Comparison of ENCODE assay signal across 10 cellular contexts in the genomic region with DNA sequence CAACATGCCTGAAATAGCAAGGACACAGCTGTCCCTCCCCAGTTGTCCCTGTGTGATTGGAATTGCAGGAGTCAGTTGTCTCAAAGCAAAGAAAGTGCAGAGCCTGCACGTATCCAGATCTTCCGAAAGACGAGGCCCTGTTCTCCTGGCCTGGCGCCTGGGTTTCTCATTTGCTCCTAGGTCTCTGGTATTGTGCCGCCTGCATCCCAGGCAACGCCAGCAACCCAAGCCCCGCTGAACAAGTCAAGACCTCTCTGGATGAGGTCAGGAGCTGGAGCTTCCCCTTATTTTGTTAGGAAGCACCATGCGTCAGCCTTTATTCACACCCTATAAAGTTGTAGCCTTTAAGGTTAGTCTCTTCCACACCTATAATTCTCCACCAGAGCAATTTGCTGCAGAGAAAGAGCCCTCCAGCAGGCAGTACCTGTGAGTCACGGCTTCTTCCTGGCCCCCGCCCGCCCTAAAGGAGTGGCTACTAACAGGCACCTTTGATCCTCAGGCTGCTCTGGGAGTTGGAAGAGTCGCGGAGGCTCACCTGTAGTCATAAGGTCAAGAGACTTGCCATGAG.
DNase-seq lines count a peak whose midpoint lies in the region; ATAC-seq and TF ChIP-seq lines count a peak whose summit lies in the region.
"Had no signal": no experiment of that assay in that cellular context is flagged by ENCODE, and none has a peak within 500 bp of the region (broad histone marks: within the 10 kb centered on the region; RNA-seq: fewer than 3 reads in every experiment).

No MANE protein-coding gene starts in this region.

- H3K27me3 ChIP-seq in BE2C (no peaks in the 10 kb centered on the region), osteoblast (ENCODE audit: insufficient read depth, low read length) (no peaks in the 10 kb centered on the region)

- H3K36me3 ChIP-seq in BE2C, result no peaks in the 10 kb centered on the region
- no peaks in the 10 kb centered on the region for H3K36me3 ChIP-seq in osteoblast (ENCODE audit: insufficient read depth, low read length)

- H3K9me3 ChIP-seq in BE2C (no peaks in the 10 kb centered on the region), osteoblast (ENCODE audit: low read depth, low read length) (no peaks in the 10 kb centered on the region)

- no peaks in the 10 kb centered on the region for H3K9me3 Mint-ChIP-seq in effector memory CD8-positive, alpha-beta T cell

- ATAC-seq in SK-N-SH treated with all-trans-retinoic acid at 6 μM for 48 hours, result peak; percentile 18
- ATAC-seq in effector memory CD8-positive, alpha-beta T cell (replicated peaks), result no peak
- no peak for ATAC-seq in HG02885 (IDR thresholded peaks at IDR 0.05; ENCODE audit: poor library complexity, unreplicated experiment)
- ATAC-seq in GM18907 (IDR thresholded peaks at IDR 0.05; ENCODE audit: unreplicated experiment), result no peak

- peak overlapping the region; percentile 98 for H3K27ac ChIP-seq in osteoblast (ENCODE audit: low read depth, low read length)

- H3K36me3 Mint-ChIP-seq in effector memory CD8-positive, alpha-beta T cell (ENCODE audit: insufficient read depth), result peaks cover 2% of the 10 kb centered on the region

- H3K4me3 ChIP-seq in BE2C (ENCODE audit: low read depth, low read length) (no peak overlapping the region), osteoblast (ENCODE audit: insufficient read depth, low read length) (no peak overlapping the region)

- H3K79me2 ChIP-seq in osteoblast (ENCODE audit: insufficient read depth, low read length), result no peaks in the 10 kb centered on the region

- no peaks in the 10 kb centered on the region for H3K27me3 Mint-ChIP-seq in effector memory CD8-positive, alpha-beta T cell

- no peaks in the 10 kb centered on the region for H3K4me1 Mint-ChIP-seq in effector memory CD8-positive, alpha-beta T cell (ENCODE audit: low read depth in 2 of 2)

- H3K4me3 Mint-ChIP-seq in effector memory CD8-positive, alpha-beta T cell, result no peak overlapping the region

- TF ChIP-seq CTCF in BE2C (IDR thresholded peaks at IDR 0.05; ENCODE audit: low read depth, low read length) (no peak), osteoblast (IDR thresholded peaks at IDR 0.05; ENCODE audit: extremely low read depth, low read depth, low read length) (no peak)

- peak overlapping the region; percentile 61 for H3K4me2 ChIP-seq in osteoblast (ENCODE audit: insufficient read depth, low read length)

- peak overlapping the region in 1 of 2 donors; percentile 15 for H3K27ac Mint-ChIP-seq in effector memory CD8-positive, alpha-beta T cell

- peaks cover 15% of the 10 kb centered on the region for H3K4me1 ChIP-seq in BE2C
- peaks cover 19% of the 10 kb centered on the region for H3K4me1 ChIP-seq in osteoblast (ENCODE audit: insufficient read depth, low read length)

- DNase-seq in BE2C (peak; percentile 45), glomerular visceral epithelial cell (ENCODE audit: extremely low spot score) (peak; percentile 89), osteoblast (ENCODE audit: insufficient read length, low spot score, missing footprints) (no peak), AML-193 (lab: John Stamatoyannopoulos, UW) (no peak)
- no peak for DNase-seq in effector memory CD8-positive, alpha-beta T cell
- DNase-seq: activated gamma-delta T cell, NCI-H774 had no signal

- H4K20me1 ChIP-seq in osteoblast (ENCODE audit: insufficient read depth, low read length), result no peaks in the 10 kb centered on the region

- no peak overlapping the region for H2AFZ ChIP-seq in osteoblast (ENCODE audit: low read length)

TF ChIP-seq in SK-N-SH treated with all-trans-retinoic acid at 6 μM for 48 hours, 23 proteins besides CTCF, POLR2A, EP300 and RAD21:
- TF ChIP-seq ZFP3 (CRISPR knock-in tag; IDR thresholded peaks at IDR 0.05) (peak; percentile 11; the same call in 1 of the 2 replicates), OSR1 (CRISPR knock-in tag; IDR thresholded peaks at IDR 0.05) (no peak; the same call in 1 of the 2 replicates), ISL1 (CRISPR knock-in tag; IDR thresholded peaks at IDR 0.05) (no peak), ZNF565 (CRISPR knock-in tag; conservative IDR thresholded peaks at IDR 0.05; ENCODE audit: low read depth) (no peak), TCF4 (CRISPR knock-in tag; IDR thresholded peaks at IDR 0.05; ENCODE audit: borderline replicate concordance) (no peak), CSDC2 (CRISPR knock-in tag; IDR thresholded peaks at IDR 0.05) (no peak), GLIS3 (CRISPR knock-in tag; IDR thresholded peaks at IDR 0.05) (no peak), CSRNP3 (CRISPR knock-in tag; IDR thresholded peaks at IDR 0.05) (no peak), PPARA (CRISPR knock-in tag; IDR thresholded peaks at IDR 0.05; ENCODE audit: borderline replicate concordance) (no peak)

Comparison
In these comparisons a context has a peak if more than half of its experiments do, and no peak if none do; other contexts are left out.
1. DNase-seq: peak in BE2C (single experiment) and glomerular visceral epithelial cell (single experiment); none in osteoblast (single experiment), effector memory CD8-positive, alpha-beta T cell (0 of 3) and AML-193 (0 of 2).